Comparison of ENCODE assay signal across 15 cellular contexts in the genomic region with DNA sequence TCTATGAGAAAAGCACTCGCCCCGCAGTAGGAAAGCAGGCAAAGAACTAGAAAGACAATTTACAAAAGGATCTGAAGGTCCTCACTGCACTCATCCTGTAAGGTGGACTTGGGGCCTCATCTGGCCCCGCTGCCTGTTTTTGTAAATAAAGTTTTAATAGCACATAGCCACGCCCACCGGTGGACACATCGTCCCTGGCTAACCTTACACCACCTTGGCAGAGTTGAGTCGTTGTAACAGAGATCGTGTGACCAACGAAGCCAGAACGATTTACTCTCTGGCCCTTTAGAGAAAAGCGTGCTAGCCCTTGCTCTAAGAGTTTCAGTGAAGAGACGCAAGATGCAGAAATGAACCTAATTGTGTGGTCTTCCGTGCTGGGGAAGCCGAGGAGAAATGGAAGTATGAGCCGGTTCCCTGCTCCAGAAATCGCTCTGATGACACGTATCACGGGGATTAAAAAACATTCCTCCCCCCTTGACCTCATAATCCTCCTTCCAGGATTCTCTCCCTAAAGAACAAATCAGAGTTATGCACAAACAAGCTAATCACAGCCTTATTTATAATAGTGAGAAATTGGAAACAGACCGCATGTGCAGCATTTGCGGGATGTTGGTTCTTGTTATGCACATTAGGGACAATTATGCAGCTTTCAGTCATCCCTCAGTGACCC.
DNase-seq lines count a peak whose midpoint lies in the region; ATAC-seq, FAIRE-seq and TF ChIP-seq lines count a peak whose summit lies in the region.
"Had no signal": no experiment of that assay in that cellular context is flagged by ENCODE, and none has a peak within 500 bp of the region (broad histone marks: within the 10 kb centered on the region; RNA-seq: fewer than 3 reads in every experiment).

No MANE protein-coding gene starts in this region.

- H3K4me2 ChIP-seq in K562 (ENCODE audit: insufficient read depth, low read length), result peak overlapping the region; percentile 11; the same call in 1 of the 2 replicates

- no peak for TF ChIP-seq CTCF in K562 (IDR thresholded peaks at IDR 0.05 in 2 of 3, conservative IDR thresholded peaks at IDR 0.05 in 1 of 3; ENCODE audit: insufficient read depth in 2 of 3, low read depth in 1 of 3, low read length in 3 of 3)
- no peak for TF ChIP-seq CTCF in lower lobe of right lung (IDR thresholded peaks at IDR 0.05)

- H3K27me3 Mint-ChIP-seq in activated T-cell treated with anti-CD3 and anti-CD28 coated beads, Interleukin-2, amount 50 U/mL, for 24 hours, result no peaks in the 10 kb centered on the region
- no peaks in the 10 kb centered on the region for H3K27me3 Mint-ChIP-seq in activated T-helper 2 cell treated with anti-CD3 and anti-CD28 coated beads, Interferon-gamma antibody, Interleukin-2, Interleukin-4, amounts not matched to agents 10 μg/mL and 5 μg/mL and 100 μg/mL, durations not matched to agents 14 hours and 24 hours and 36 hours (ENCODE audit: low read depth)
- H3K27me3 Mint-ChIP-seq: activated CD8-positive, alpha-beta T cell treated with anti-CD3 and anti-CD28 coated beads for 36 hours had no signal

- peak; percentile 54 for ATAC-seq in K562
- no peak for ATAC-seq in lower lobe of right lung
- no peak for ATAC-seq in HG03457 (IDR thresholded peaks at IDR 0.05; ENCODE audit: unreplicated experiment)
- ATAC-seq: activated CD8-positive, alpha-beta T cell treated with anti-CD3 and anti-CD28 coated beads for 36 hours had no signal

- H3K9me3 Mint-ChIP-seq in activated T-cell treated with anti-CD3 and anti-CD28 coated beads, Interleukin-2, amount 50 U/mL, for 24 hours, result no peaks in the 10 kb centered on the region
- no peaks in the 10 kb centered on the region for H3K9me3 Mint-ChIP-seq in activated T-helper 2 cell treated with anti-CD3 and anti-CD28 coated beads, Interferon-gamma antibody, Interleukin-2, Interleukin-4, amounts not matched to agents 10 μg/mL and 5 μg/mL and 100 μg/mL, durations not matched to agents 14 hours and 24 hours and 36 hours

- peak; percentile 73 for FAIRE-seq in K562 (lab: Jason Lieb, UNC)

- 0 out of 2 replicates have a peak, but pooled peaks cover 6% of the 10 kb centered on the region for H3K9me3 ChIP-seq in K562 (replicated peaks; ENCODE audit: control insufficient read depth, insufficient read depth, low read depth, low read length)
- no peaks in the 10 kb centered on the region for H3K9me3 ChIP-seq in lower lobe of right lung
- H3K9me3 ChIP-seq in skeletal muscle tissue (ENCODE audit: control insufficient read depth in 3 of 3, low read length in 3 of 3), result peaks cover 0 to 2% (median 0%) of the 10 kb centered on the region in 3 donors
- H3K9me3 ChIP-seq: upper lobe of left lung had no signal

- H3K4me1 ChIP-seq in K562 (replicated peaks in 1 of 2; ENCODE audit: control insufficient read depth in 2 of 2, insufficient read depth in 2 of 2, low read length in 2 of 2), result peaks cover 0 to 65% of the 10 kb centered on the region in 2 experiments; a peak in 4 of 5 replicates
- peaks cover 22% of the 10 kb centered on the region for H3K4me1 ChIP-seq in lower lobe of right lung
- H3K4me1 ChIP-seq in skeletal muscle tissue (ENCODE audit: control insufficient read depth in 3 of 3, insufficient read depth in 3 of 3, low read length in 3 of 3), result peaks cover 8 to 30% (median 10%) of the 10 kb centered on the region in 3 donors

- POLR2A ChIA-PET in K562 (lab: Yijun Ruan, JAX), result interaction anchor here (0.8 to 0.9 kb wide), 2 partner anchors 10 to 12 kb away, joined by 3 read pairs; no protein-coding TSS in a partner anchor

- intact Hi-C loops in K562 (cut with micrococcal nuclease), result no loop called here
- intact Hi-C loops in lower lobe of right lung (cut with DNase I), result no loop called here
- intact Hi-C loops in activated T-helper 2 cell treated with anti-CD3 and anti-CD28 coated beads, Interferon-gamma antibody, Interleukin-2, Interleukin-4, amounts not matched to agents 10 μg/mL and 5 μg/mL and 100 μg/mL, durations not matched to agents 14 hours and 24 hours and 36 hours (cut with micrococcal nuclease), result no loop called here

- WGBS in K562 (ENCODE audit: insufficient coverage, low coverage, missing lambda C conversion rate), result 29% methylated on average over 20 of the region's 20 CpGs

- no peak overlapping the region; a peak in 1 of 4 replicates for H3K9ac ChIP-seq in K562 (ENCODE audit: insufficient read depth in 1 of 2, low read depth in 2 of 2, low read length in 2 of 2)
- no peak overlapping the region for H3K9ac ChIP-seq in skeletal muscle tissue (ENCODE audit: low read depth in 1 of 3, low read length in 3 of 3)

- CTCF ChIA-PET in K562 (lab: Yijun Ruan, JAX; ENCODE audit: low intra/inter-chr PET ratio), result interaction anchor here (0.5 kb wide), 1 partner anchor 533 kb away, joined by 3 read pairs; no protein-coding TSS in a partner anchor

- peak overlapping the region; percentile 72 for H2AFZ ChIP-seq in K562 (ENCODE audit: low read depth, low read length)

- TF ChIP-seq POLR2A in K562 (conservative IDR thresholded peaks at IDR 0.05), result no peak

- no peaks in the 10 kb centered on the region for H3K79me2 ChIP-seq in K562 (ENCODE audit: control insufficient read depth, insufficient read depth, low read length)

- no peak for TF ChIP-seq EP300 in K562 (IDR thresholded peaks at IDR 0.05; ENCODE audit: low read length)

- no peaks in the 10 kb centered on the region for H3K9me1 ChIP-seq in K562 (ENCODE audit: control insufficient read depth, insufficient read depth, low read length)

- H3K36me3 Mint-ChIP-seq in activated T-cell treated with anti-CD3 and anti-CD28 coated beads, Interleukin-2, amount 50 U/mL, for 24 hours (ENCODE audit: low read depth), result no peaks in the 10 kb centered on the region
- H3K36me3 Mint-ChIP-seq in activated T-helper 2 cell treated with anti-CD3 and anti-CD28 coated beads, Interferon-gamma antibody, Interleukin-2, Interleukin-4, amounts not matched to agents 10 μg/mL and 5 μg/mL and 100 μg/mL, durations not matched to agents 14 hours and 24 hours and 36 hours (ENCODE audit: low read depth), result no peaks in the 10 kb centered on the region

- in situ Hi-C loops in K562 (cut with MboI), result no loop called here

- BruUV-seq in K562 (replicated peaks; lab: Mats Ljungman, UMichigan), result no TSS peak

- peaks cover 9% of the 10 kb centered on the region for H3K4me1 Mint-ChIP-seq in activated T-cell treated with anti-CD3 and anti-CD28 coated beads, Interleukin-2, amount 50 U/mL, for 24 hours (ENCODE audit: low read depth)
- H3K4me1 Mint-ChIP-seq in activated T-helper 2 cell treated with anti-CD3 and anti-CD28 coated beads, Interferon-gamma antibody, Interleukin-2, Interleukin-4, amounts not matched to agents 10 μg/mL and 5 μg/mL and 100 μg/mL, durations not matched to agents 14 hours and 24 hours and 36 hours (ENCODE audit: low read depth), result no peaks in the 10 kb centered on the region

- DNase-seq in NCI-H82 (lab: John Stamatoyannopoulos, UW), result peak; percentile 61
- peak in 1 of 4 experiments; percentile 29 for DNase-seq in K562 (ENCODE audit: extremely low read depth in 1 of 4, low spot score in 3 of 4)
- peak; percentile 35 for DNase-seq in lower lobe of right lung
- no peak for DNase-seq in activated T-cell treated with anti-CD3 and anti-CD28 coated beads, Interleukin-2, amount 50 U/mL, for 24 hours
- no peak for DNase-seq in activated T-helper 2 cell treated with anti-CD3 and anti-CD28 coated beads, Interferon-gamma antibody, Interleukin-2, Interleukin-4, amounts not matched to agents 10 μg/mL and 5 μg/mL and 100 μg/mL, durations not matched to agents 14 hours and 24 hours and 36 hours (ENCODE audit: low spot score)
- DNase-seq: activated CD8-positive, alpha-beta T cell treated with anti-CD3 and anti-CD28 coated beads for 36 hours; C1 segment of cervical spinal cord; central memory CD4-positive, alpha-beta T cell; NCI-H187; occipital lobe; T1000 had no signal

- no peak overlapping the region for H3K27ac ChIP-seq in K562 (ENCODE audit: extremely low read depth, low read depth, low read length)
- no peak overlapping the region for H3K27ac ChIP-seq in lower lobe of right lung
- H3K27ac ChIP-seq in skeletal muscle tissue (ENCODE audit: low read depth, low read length), result peak overlapping the region; percentile 19
- H3K27ac ChIP-seq: RWPE1 had no signal

- H3K4me3 Mint-ChIP-seq in activated T-cell treated with anti-CD3 and anti-CD28 coated beads, Interleukin-2, amount 50 U/mL, for 24 hours, result no peak overlapping the region
- no peak overlapping the region for H3K4me3 Mint-ChIP-seq in activated T-helper 2 cell treated with anti-CD3 and anti-CD28 coated beads, Interferon-gamma antibody, Interleukin-2, Interleukin-4, amounts not matched to agents 10 μg/mL and 5 μg/mL and 100 μg/mL, durations not matched to agents 14 hours and 24 hours and 36 hours (ENCODE audit: low read depth)
- H3K4me3 Mint-ChIP-seq: activated CD8-positive, alpha-beta T cell treated with anti-CD3 and anti-CD28 coated beads for 36 hours had no signal

- no peak for TF ChIP-seq RAD21 in K562 (CRISPR knock-in tag; conservative IDR thresholded peaks at IDR 0.05 in 1 of 2, IDR thresholded peaks at IDR 0.05 in 1 of 2)

- H3K27me3 ChIP-seq in K562 (ENCODE audit: control insufficient read depth in 2 of 2, insufficient read depth in 2 of 2, low read length in 2 of 2) (peaks cover 2 to 10% of the 10 kb centered on the region in 2 experiments; a peak in 1 of 5 replicates), lower lobe of right lung (ENCODE audit: low read depth) (no peaks in the 10 kb centered on the region), skeletal muscle tissue (ENCODE audit: control insufficient read depth in 3 of 3, insufficient read depth in 3 of 3, low read length in 3 of 3) (peaks cover 20 to 24% (median 23%) of the 10 kb centered on the region in 3 donors)
- H3K27me3 ChIP-seq: upper lobe of left lung had no signal

- no peaks in the 10 kb centered on the region for H3K36me3 ChIP-seq in K562 (ENCODE audit: control insufficient read depth, insufficient read depth, low read length)
- H3K36me3 ChIP-seq in lower lobe of right lung, result no peaks in the 10 kb centered on the region
- H3K36me3 ChIP-seq in skeletal muscle tissue (ENCODE audit: control insufficient read depth in 3 of 3, insufficient read depth in 3 of 3, low read length in 3 of 3), result no peaks in the 10 kb centered on the region
- H3K36me3 ChIP-seq: upper lobe of left lung had no signal

- no peak overlapping the region for H3K27ac Mint-ChIP-seq in activated T-cell treated with anti-CD3 and anti-CD28 coated beads, Interleukin-2, amount 50 U/mL, for 24 hours
- H3K27ac Mint-ChIP-seq in activated T-helper 2 cell treated with anti-CD3 and anti-CD28 coated beads, Interferon-gamma antibody, Interleukin-2, Interleukin-4, amounts not matched to agents 10 μg/mL and 5 μg/mL and 100 μg/mL, durations not matched to agents 14 hours and 24 hours and 36 hours, result no peak overlapping the region
- H3K27ac Mint-ChIP-seq: activated CD8-positive, alpha-beta T cell treated with anti-CD3 and anti-CD28 coated beads for 36 hours had no signal

- no peak overlapping the region for H3K4me3 ChIP-seq in K562
- H3K4me3 ChIP-seq in lower lobe of right lung, result no peak overlapping the region
- peak overlapping the region in 1 of 3 donors; percentile 6 for H3K4me3 ChIP-seq in skeletal muscle tissue (ENCODE audit: low read length in 3 of 3)
- H3K4me3 ChIP-seq: upper lobe of left lung had no signal

- H4K20me1 ChIP-seq in K562 (replicated peaks; ENCODE audit: control insufficient read depth, insufficient read depth, low read length), result no peaks in the 10 kb centered on the region

TF ChIP-seq in K562, 482 proteins besides CTCF, POLR2A, EP300 and RAD21 (continues in another document):
- no peak for TF ChIP-seq NFATC3 (IDR thresholded peaks at IDR 0.05)

Comparison
In these comparisons a context has a peak if more than half of its experiments do, and no peak if none do; other contexts are left out.
1. DNase-seq: peak in NCI-H82 (single experiment) and lower lobe of right lung (single experiment); none in activated T-cell treated with anti-CD3 and anti-CD28 coated beads, Interleukin-2, amount 50 U/mL, for 24 hours (single experiment) and activated T-helper 2 cell treated with anti-CD3 and anti-CD28 coated beads, Interferon-gamma antibody, Interleukin-2, Interleukin-4, amounts not matched to agents 10 μg/mL and 5 μg/mL and 100 μg/mL, durations not matched to agents 14 hours and 24 hours and 36 hours (single experiment).